Comparison of ENCODE assay signal across 27 cellular contexts in the genomic region with DNA sequence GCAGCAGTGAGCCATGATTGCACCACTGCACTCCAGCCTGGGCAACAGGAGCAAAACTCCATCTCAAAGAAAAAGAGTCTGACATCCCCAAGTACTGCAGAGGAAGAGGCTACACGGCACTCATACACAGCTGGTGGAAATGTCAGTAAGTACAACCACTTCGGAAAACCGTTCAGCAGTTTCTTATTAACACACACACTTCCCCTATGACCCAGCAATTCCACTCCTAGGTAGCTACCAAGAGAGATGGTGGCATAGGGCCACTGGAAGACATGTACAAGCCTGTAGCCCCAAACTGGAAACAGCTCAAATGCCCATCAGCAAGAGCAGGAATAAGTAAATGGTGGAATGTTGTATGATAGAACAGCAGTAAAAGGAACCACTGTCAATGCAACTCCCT. TPM values are rescaled to one million over a fixed set of nuclear protein-coding genes. Genes with fewer than 3 reads are reported as not detected.
A peak's percentile ranks its signal among the peaks of the same experiment; 100 is the strongest.
DNase-seq lines count a peak whose midpoint lies in the region; ATAC-seq and TF ChIP-seq lines count a peak whose summit lies in the region.
"Had no signal": no experiment of that assay in that cellular context is flagged by ENCODE, and none has a peak within 500 bp of the region (broad histone marks: within the 10 kb centered on the region; RNA-seq: fewer than 3 reads in every experiment).

No MANE protein-coding gene starts in this region.

- H3K4me3 ChIP-seq in esophagus squamous epithelium (no peak overlapping the region), skeletal muscle satellite cell (ENCODE audit: low read length) (no peak overlapping the region)
- H3K4me3 ChIP-seq: GM23338, lung, upper lobe of right lung had no signal

- H3K4me1 ChIP-seq in esophagus squamous epithelium (peaks cover 21 to 46% (median 21%) of the 10 kb centered on the region in 3 donors), skeletal muscle satellite cell (ENCODE audit: control insufficient read depth, insufficient read depth, low read length) (peaks cover 22% of the 10 kb centered on the region)
- H3K4me1 ChIP-seq: BE2C had no signal

- TF ChIP-seq POLR2A in esophagus squamous epithelium (IDR thresholded peaks at IDR 0.05) = no peak

- peak overlapping the region; percentile 38 for H3K4me3 Mint-ChIP-seq in activated naive CD4-positive, alpha-beta T cell treated with anti-CD3 and anti-CD28 coated beads, Interleukin-2, amount 10 ng/mL, durations not matched to agents 7 days and 5 days
- peak overlapping the region; percentile 10 to 55 (median 43) for H3K4me3 Mint-ChIP-seq in T-cell
- no peak overlapping the region for H3K4me3 Mint-ChIP-seq in mesothelial cell of epicardium

- no peak for TF ChIP-seq CTCF in esophagus squamous epithelium (IDR thresholded peaks at IDR 0.05)
- no peak for TF ChIP-seq CTCF in mesothelial cell of epicardium (IDR thresholded peaks at IDR 0.05; ENCODE audit: unreplicated experiment)

- H3K27me3 ChIP-seq in esophagus squamous epithelium (no peaks in the 10 kb centered on the region), skeletal muscle satellite cell (ENCODE audit: control insufficient read depth, insufficient read depth, low read length) (no peaks in the 10 kb centered on the region)
- H3K27me3 ChIP-seq: BE2C, upper lobe of right lung had no signal

- 34 to 56% methylated on average over 2 to 3 of the region's 3 CpGs for WGBS in esophagus squamous epithelium, 2 donors

- no peak for ATAC-seq in T-cell (replicated peaks in 1 of 4)
- ATAC-seq: GM23338, upper lobe of right lung had no signal

- H3K4me1 Mint-ChIP-seq in activated naive CD4-positive, alpha-beta T cell treated with anti-CD3 and anti-CD28 coated beads, Interleukin-2, amount 10 ng/mL, durations not matched to agents 7 days and 5 days = peaks cover 46% of the 10 kb centered on the region
- H3K4me1 Mint-ChIP-seq in T-cell (peaks cover 26 to 42% (median 36%) of the 10 kb centered on the region in 3 donors), mesothelial cell of epicardium (peaks cover 9% of the 10 kb centered on the region)

- CTCF ChIA-PET in activated naive CD4-positive, alpha-beta T cell treated with anti-CD3 and anti-CD28 coated beads, Interleukin-2, amount 10 ng/mL, durations not matched to agents 7 days and 5 days (lab: Charles Lee) = interaction anchor here (1.0 to 2.3 kb wide), 3 partner anchors 38 to 211 kb away, joined by 3 to 10 read pairs (median 3); a partner anchor contains a TSS
- CTCF ChIA-PET in T-cell (lab: Charles Lee) = interaction anchor here (0.6 to 1.2 kb wide), 2 partner anchors 34 to 35 kb away, joined by 4 to 5 read pairs; a partner anchor contains a TSS

- H3K27ac Mint-ChIP-seq in activated naive CD4-positive, alpha-beta T cell treated with anti-CD3 and anti-CD28 coated beads, Interleukin-2, amount 10 ng/mL, durations not matched to agents 7 days and 5 days = peak overlapping the region; percentile 69
- peak overlapping the region; percentile 51 to 72 for H3K27ac Mint-ChIP-seq in T-cell
- no peak overlapping the region for H3K27ac Mint-ChIP-seq in mesothelial cell of epicardium
- H3K27ac Mint-ChIP-seq: GM23338 had no signal

- H3K9me3 Mint-ChIP-seq in activated naive CD4-positive, alpha-beta T cell treated with anti-CD3 and anti-CD28 coated beads, Interleukin-2, amount 10 ng/mL, durations not matched to agents 7 days and 5 days = no peaks in the 10 kb centered on the region
- H3K9me3 Mint-ChIP-seq in T-cell (no peaks in the 10 kb centered on the region), mesothelial cell of epicardium (no peaks in the 10 kb centered on the region)
- H3K9me3 Mint-ChIP-seq: GM23338 had no signal

- POLR2A ChIA-PET in T-cell (lab: Charles Lee) = interaction anchor here in 1 of 2 donors (1.0 kb wide), 1 partner anchor 33 kb away, joined by 3 read pairs; no protein-coding TSS in a partner anchor

- H3K36me3 Mint-ChIP-seq in activated naive CD4-positive, alpha-beta T cell treated with anti-CD3 and anti-CD28 coated beads, Interleukin-2, amount 10 ng/mL, durations not matched to agents 7 days and 5 days = peaks cover 30% of the 10 kb centered on the region
- H3K36me3 Mint-ChIP-seq in T-cell = peaks cover 17% of the 10 kb centered on the region
- H3K36me3 Mint-ChIP-seq in mesothelial cell of epicardium = peaks cover 14% of the 10 kb centered on the region

- no peak overlapping the region for H3K9ac ChIP-seq in skeletal muscle satellite cell (ENCODE audit: low read depth, low read length)

- no peaks in the 10 kb centered on the region for H3K27me3 Mint-ChIP-seq in activated naive CD4-positive, alpha-beta T cell treated with anti-CD3 and anti-CD28 coated beads, Interleukin-2, amount 10 ng/mL, durations not matched to agents 7 days and 5 days
- H3K27me3 Mint-ChIP-seq in T-cell (no peaks in the 10 kb centered on the region), mesothelial cell of epicardium (ENCODE audit: low read depth) (no peaks in the 10 kb centered on the region)

- H3K9me3 ChIP-seq in esophagus squamous epithelium (no peaks in the 10 kb centered on the region), skeletal muscle satellite cell (replicated peaks; ENCODE audit: low read length) (no peaks in the 10 kb centered on the region)
- H3K9me3 ChIP-seq: BE2C, upper lobe of right lung had no signal

- peak overlapping the region in 3 of 4 donors; percentile 18 to 21 (median 18) for H3K27ac ChIP-seq in esophagus squamous epithelium
- H3K27ac ChIP-seq: upper lobe of right lung had no signal

- H3K36me3 ChIP-seq in esophagus squamous epithelium (peaks cover 0 to 44% (median 0%) of the 10 kb centered on the region in 3 donors), skeletal muscle satellite cell (ENCODE audit: insufficient read depth, low read length) (peaks cover 58% of the 10 kb centered on the region)
- H3K36me3 ChIP-seq: BE2C had no signal

- no peak for DNase-seq in activated naive CD4-positive, alpha-beta T cell treated with anti-CD3 and anti-CD28 coated beads, Interleukin-2, amount 10 ng/mL, durations not matched to agents 7 days and 5 days
- DNase-seq in activated naive CD4-positive, alpha-beta T cell treated with anti-CD3 and anti-CD28 coated beads, Interleukin-2, amount 50 U/mL, for 16 hours = no peak
- no peak for DNase-seq in T-cell
- no peak for DNase-seq in esophagus squamous epithelium (lab: John Stamatoyannopoulos, UW)
- DNase-seq in T-helper 1 cell = no peak
- no peak for DNase-seq in mesothelial cell of epicardium (ENCODE audit: low spot score in 2 of 2, unreplicated experiment in 2 of 2)
- no peak for DNase-seq in NCI-H1436 (lab: John Stamatoyannopoulos, UW)
- DNase-seq: activated naive CD4-positive, alpha-beta T cell treated with Interleukin-2 at 50 U/mL for 16 hours; BE2C; cerebellar nuclear complex; DMS79 treated with DMSO at 0.1 percent for 48 hours; kidney glomerular epithelial cell; NCI-H1092 treated with DMSO at 0.1 percent for 48 hours; NCI-H2081; NCI-H345; NCI-H748 treated with DMSO at 0.1 percent for 48 hours; occipital lobe; small intestine; stimulated activated CD4-positive, alpha-beta T cell treated with anti-CD3 and anti-CD28 coated beads, Interleukin-1b, Interleukin-23, amount 100 ng/mL, for 48 hours; substantia nigra; upper lobe of right lung had no signal

- intact Hi-C loops in esophagus squamous epithelium (cut with DNase I) = no loop called here

- peak overlapping the region; percentile 37 for H3K4me2 ChIP-seq in skeletal muscle satellite cell (ENCODE audit: low read length)
- H3K4me2 ChIP-seq: GM23338 had no signal

RNA-seq across cellular contexts. Expression of a gene that starts 3.3 kb away (rescaled TPM):
- total RNA-seq in T-cell (100 to 1,000 TPM in 3 of 5 donors, 10 to 100 TPM in 2; 56.3 to 122 (median 107) TPM), esophagus squamous epithelium (100 to 1,000 TPM in 1 of 4 donors, 10 to 100 TPM in 3; 69.6 to 138 (median 76.8) TPM), mesothelial cell of epicardium (68.5 to 74.4 TPM (median 70.9 TPM) in 3 replicates)
- total RNA-seq in skeletal muscle satellite cell (2012; rRNA removed) = 479 and 497 TPM in 2 replicates

RNA-seq across cellular contexts. Expression of a gene that starts 3.7 kb away (rescaled TPM):
- 10 to 100 TPM; 20.5 to 66.7 (median 63.3) TPM for total RNA-seq in T-cell
- 10 to 100 TPM in 2 of 4 donors, 1 to 10 TPM in 2; 5.8 to 15.6 (median 10.6) TPM for total RNA-seq in esophagus squamous epithelium
- 29.7 and 48.3 TPM in 2 replicates for total RNA-seq in skeletal muscle satellite cell (2012; rRNA removed)
- 33.4 to 34.9 TPM (median 33.9 TPM) in 3 replicates for total RNA-seq in mesothelial cell of epicardium

RNA-seq across cellular contexts. Expression of a gene that starts 22.4 kb away (rescaled TPM):
- total RNA-seq in T-cell (1 to 10 TPM in 2 of 5 donors, under 1 TPM in 3; 0.49 to 1.6 (median 0.65) TPM), esophagus squamous epithelium (10 to 100 TPM; 11.9 to 72.7 (median 35.6) TPM), mesothelial cell of epicardium (2.7 to 4.3 TPM (median 3.1 TPM) in 3 replicates)
- 65.9 and 97.2 TPM in 2 replicates for total RNA-seq in skeletal muscle satellite cell (2012; rRNA removed)
- total RNA-seq: occipital lobe had no signal

RNA-seq across cellular contexts. Expression of a gene that starts 22.7 kb away (rescaled TPM):
- total RNA-seq in T-cell (not detected), esophagus squamous epithelium (not detected), mesothelial cell of epicardium (not detected in 3 replicates)
- total RNA-seq in skeletal muscle satellite cell (2012; rRNA removed) = 0.44 TPM in 1 of 2 replicates, not detected in the other
- total RNA-seq: occipital lobe; RPMI7951; SK-MEL-5; T-helper 2 cell treated with Interferon-gamma antibody and Interleukin-4, amounts not matched to agents 100 ng/mL and 5 ng/mL, for 36 hours; upper lobe of right lung had no signal

RNA-seq across cellular contexts. Expression of a gene that starts 32.1 kb away (rescaled TPM):
- total RNA-seq in T-cell (10 to 100 TPM; 20.3 to 39.0 (median 37.4) TPM), esophagus squamous epithelium (10 to 100 TPM; 16.0 to 34.3 (median 28.0) TPM), mesothelial cell of epicardium (12.3 to 13.8 TPM (median 12.8 TPM) in 3 replicates)
- total RNA-seq in skeletal muscle satellite cell (2012; rRNA removed) = 48.1 and 61.1 TPM in 2 replicates
